In genomic region chr7:81232084-81232799, GRCh38 we compare ENCODE assay signal across 13 cellular contexts.
DNase-seq lines count a peak whose midpoint lies in the region; TF ChIP-seq lines count a peak whose summit lies in the region.
"Had no signal": no experiment of that assay in that cellular context is flagged by ENCODE, and none has a peak within 500 bp of the region (broad histone marks: within the 10 kb centered on the region; RNA-seq: fewer than 3 reads in every experiment).

No MANE protein-coding gene starts in this region.

- peaks cover 0 to 4% (median 0%) of the 10 kb centered on the region in 45 donors for H3K27me3 ChIP-seq in dorsolateral prefrontal cortex
- H3K27me3 ChIP-seq: left lung had no signal

- H3K27ac ChIP-seq in coronary artery (no peak overlapping the region), dorsolateral prefrontal cortex (no peak overlapping the region)
- H3K27ac ChIP-seq: left lung had no signal

- TF ChIP-seq CTCF in coronary artery (IDR thresholded peaks at IDR 0.05) (no peak), dorsolateral prefrontal cortex (IDR thresholded peaks at IDR 0.05 in 54 of 56, conservative IDR thresholded peaks at IDR 0.05 in 2 of 56; ENCODE audit: low read depth in 1 of 56, partially characterized antibody in 56 of 56) (no peak)

- no peak overlapping the region for H3K4me3 ChIP-seq in coronary artery
- H3K4me3 ChIP-seq in dorsolateral prefrontal cortex = no peak overlapping the region
- H3K4me3 ChIP-seq: left lung had no signal

- peak; percentile 94 for DNase-seq in NCI-H1105 treated with DMSO at 0.1 percent for 48 hours (lab: John Stamatoyannopoulos, UW)
- peak; percentile 74 for DNase-seq in NCI-H345 (lab: John Stamatoyannopoulos, UW)
- peak; percentile 65 for DNase-seq in coronary artery (ENCODE audit: low spot score)
- peak; percentile 39 for DNase-seq in retina
- no peak for DNase-seq in NCI-H1436 treated with DMSO at 0.1 percent for 48 hours (lab: John Stamatoyannopoulos, UW)
- DNase-seq in RKO (ENCODE audit: low spot score) = no peak
- no peak for DNase-seq in dorsolateral prefrontal cortex
- DNase-seq: activated naive CD8-positive, alpha-beta T cell treated with anti-CD3 and anti-CD28 coated beads, Interleukin-2, amount 50 U/mL, for 24 hours; activated T-cell treated with anti-CD3 and anti-CD28 coated beads, Interleukin-2, amount 50 U/mL, for 4 hours; KBM-7; NCI-H1048; NCI-H82 had no signal

- intact Hi-C loops in dorsolateral prefrontal cortex (cut with DNase I) = no loop called here

Comparison
In these comparisons a context has a peak if more than half of its experiments do, and no peak if none do; other contexts are left out.
1. DNase-seq: peak in NCI-H1105 treated with DMSO at 0.1 percent for 48 hours (single experiment), NCI-H345 (single experiment), coronary artery (single experiment) and retina (single experiment); none in NCI-H1436 treated with DMSO at 0.1 percent for 48 hours (single experiment), RKO (single experiment) and dorsolateral prefrontal cortex (0 of 10).